Comparison of ENCODE assay signal across 8 cellular contexts in the genomic region with DNA sequence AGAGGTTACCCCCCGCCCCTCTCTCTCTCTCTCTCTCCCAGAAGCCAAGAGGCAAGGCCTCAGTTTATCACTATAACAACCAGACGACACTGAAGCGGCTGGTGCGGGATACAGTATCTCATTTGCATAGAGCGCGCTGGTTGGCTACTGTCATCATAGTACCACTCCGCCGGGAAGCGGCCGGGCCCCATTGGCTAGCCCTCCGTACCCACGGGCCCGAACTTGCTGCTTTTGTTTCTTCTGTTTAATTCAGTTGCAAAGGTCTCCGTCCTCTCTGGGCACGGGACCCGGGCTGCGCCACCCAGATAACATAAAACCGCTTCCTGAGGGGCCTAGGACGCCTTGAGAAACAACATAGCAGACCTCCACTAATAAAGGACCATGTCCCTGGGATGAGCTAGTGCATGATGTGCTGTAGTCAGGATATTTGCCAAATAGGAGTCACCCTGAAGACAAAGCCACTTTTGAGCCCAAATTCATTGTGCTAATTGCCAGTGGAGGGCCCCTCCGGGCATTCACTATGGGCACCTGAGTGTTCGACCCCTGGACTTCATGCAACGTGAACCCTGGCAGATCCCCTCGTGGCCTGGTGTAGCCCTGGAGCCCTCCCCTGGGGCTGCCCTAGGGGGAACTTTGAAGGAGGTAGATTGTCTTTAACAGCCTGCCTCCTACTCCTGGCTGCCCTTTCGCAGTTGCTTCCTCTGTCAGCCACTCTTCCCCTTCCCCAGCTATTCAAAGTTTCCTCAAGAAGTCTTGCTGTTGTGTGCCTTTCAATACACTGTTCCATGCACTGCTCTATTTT. TPM values are rescaled to one million over a fixed set of nuclear protein-coding genes. Genes with fewer than 3 reads are reported as not detected.
DNase-seq lines count a peak whose midpoint lies in the region; ATAC-seq and TF ChIP-seq lines count a peak whose summit lies in the region.

A gene (minus strand): TSS at position 91 of the 802 bp plus-strand sequence. CDS start 242 bp downstream, outside the sequence.

- H3K36me3 ChIP-seq in PC-9 (ENCODE audit: low read depth), result no peaks in the 10 kb centered on the region

- H3K9me3 ChIP-seq in PC-9 (ENCODE audit: insufficient read depth, low read depth), result no peaks in the 10 kb centered on the region

- H3K79me2 ChIP-seq in PC-9 (ENCODE audit: low read depth), result no peaks in the 10 kb centered on the region

- no peak within 1 kb of the TSS for H3K4me3 ChIP-seq in PC-9

- no peak within 1 kb of the TSS for H2AFZ ChIP-seq in PC-9

- no peak within 1 kb of the TSS for H3K4me2 ChIP-seq in PC-9

- DNase-seq in DMS153 treated with DMSO at 0.1 percent for 48 hours (lab: John Stamatoyannopoulos, UW; ENCODE audit: unreplicated experiment), result peak; percentile 72
- peak; percentile 35 for DNase-seq in NCI-H2029 (lab: John Stamatoyannopoulos, UW)
- DNase-seq in activated CD4-positive, alpha-beta T cell treated with anti-CD3 and anti-CD28 coated beads for 24 hours (ENCODE audit: low read depth in 2 of 2), result peak; percentile 9 to 40
- peak; percentile 53 for DNase-seq in central memory CD4-positive, alpha-beta T cell
- peak; percentile 54 for DNase-seq in inferior parietal cortex (ENCODE audit: extremely low spot score)
- DNase-seq in stimulated activated CD4-positive, alpha-beta T cell treated with anti-CD3 and anti-CD28 coated beads, Interleukin-12 subunit alpha, Interleukin-12 subunit beta, amount 100 ng/mL, for 4 hours, result peak; percentile 48
- DNase-seq in PC-9, result no peak

- H4K20me1 ChIP-seq in PC-9 (ENCODE audit: insufficient read depth), result no peaks in the 10 kb centered on the region

- no TSS peak for BruUV-seq in PC-9 (replicated peaks; lab: Mats Ljungman, UMichigan)

- H3K27me3 ChIP-seq in PC-9 (ENCODE audit: insufficient read depth, low read depth), result no peaks in the 10 kb centered on the region; the same call in 1 of the 2 replicates

- POLR2A ChIA-PET in PC-9 (lab: Charles Lee; ENCODE audit: unreplicated experiment), result no interaction called here

- intact Hi-C loops in PC-9 (cut with micrococcal nuclease; ENCODE audit: unreplicated experiment), result no loop called here

- H3K4me1 ChIP-seq in PC-9 (replicated peaks; ENCODE audit: insufficient read depth), result peaks cover 8% of the 10 kb centered on the region; the same call in 1 of the 2 replicates

- no peak within 1 kb of the TSS for H3K27ac ChIP-seq in PC-9

- no peaks in the 10 kb centered on the region for H3K9me2 ChIP-seq in PC-9 (ENCODE audit: insufficient read depth)

- CTCF ChIA-PET in PC-9 (lab: Charles Lee), result no interaction called here

- no peaks in the 10 kb centered on the region for H3F3A ChIP-seq in PC-9 (ENCODE audit: insufficient read depth, low read depth)

- no peak for TF ChIP-seq CTCF in PC-9 (conservative IDR thresholded peaks at IDR 0.05)

- ATAC-seq in HG02571 (IDR thresholded peaks at IDR 0.05; ENCODE audit: unreplicated experiment), result peak; percentile 79

RNA-seq across cellular contexts. Expression of the gene that starts here (rescaled TPM):
- not detected in 2 replicates for total RNA-seq in PC-9 (2021)

Comparison
In these comparisons a context has a peak if more than half of its experiments do, and no peak if none do; other contexts are left out.
1. DNase-seq: peak in DMS153 treated with DMSO at 0.1 percent for 48 hours (single experiment), NCI-H2029 (single experiment), activated CD4-positive, alpha-beta T cell treated with anti-CD3 and anti-CD28 coated beads for 24 hours (2 of 2), central memory CD4-positive, alpha-beta T cell (single experiment), inferior parietal cortex (single experiment) and stimulated activated CD4-positive, alpha-beta T cell treated with anti-CD3 and anti-CD28 coated beads, Interleukin-12 subunit alpha, Interleukin-12 subunit beta, amount 100 ng/mL, for 4 hours (single experiment); none in PC-9 (0 of 2).